Comparison of ENCODE assay signal across 10 cellular contexts in genomic region chr9:6243746-6244145, GRCh38. TPM values are rescaled to one million over a fixed set of nuclear protein-coding genes. Genes with fewer than 3 reads are reported as not detected.
DNase-seq lines count a peak whose midpoint lies in the region; ATAC-seq and TF ChIP-seq lines count a peak whose summit lies in the region.
"Had no signal": no experiment of that assay in that cellular context is flagged by ENCODE, and none has a peak within 500 bp of the region (broad histone marks: within the 10 kb centered on the region; RNA-seq: fewer than 3 reads in every experiment).

No MANE protein-coding gene starts in this region.

- H3K4me3 ChIP-seq in upper lobe of right lung (no peak overlapping the region), lower leg skin (ENCODE audit: low read depth, poor library complexity, severe bottlenecking) (no peak overlapping the region)

- H3K36me3 ChIP-seq in upper lobe of right lung: no peaks in the 10 kb centered on the region

- H3K4me1 ChIP-seq in upper lobe of right lung: no peaks in the 10 kb centered on the region

- no peak for TF ChIP-seq CTCF in upper lobe of right lung (IDR thresholded peaks at IDR 0.05)
- TF ChIP-seq CTCF in lower leg skin (IDR thresholded peaks at IDR 0.05): no peak

- peak; percentile 27 for DNase-seq in iris pigment epithelial cell (ENCODE audit: low read depth)
- DNase-seq in activated gamma-delta T cell (lab: John Stamatoyannopoulos, UW): no peak
- DNase-seq in T-helper 1 cell: no peak
- no peak for DNase-seq in upper lobe of right lung
- no peak for DNase-seq in lower leg skin (ENCODE audit: low spot score in 2 of 2)
- DNase-seq: activated CD8-positive, alpha-beta memory T cell treated with anti-CD3 and anti-CD28 coated beads, Interleukin-2, amount 50 U/mL, for 48 hours; NCI-H2171 had no signal

- ATAC-seq in GM18519 (IDR thresholded peaks at IDR 0.05; ENCODE audit: low FRiP score, unreplicated experiment): peak; percentile 94
- ATAC-seq in GM21526 (IDR thresholded peaks at IDR 0.05; ENCODE audit: low FRiP score, unreplicated experiment): peak; percentile 79
- ATAC-seq in HG03457 (IDR thresholded peaks at IDR 0.05; ENCODE audit: unreplicated experiment): peak; percentile 94
- no peak for ATAC-seq in upper lobe of right lung

- intact Hi-C loops in upper lobe of right lung (cut with DNase I): no loop called here
- intact Hi-C loops in lower leg skin (cut with DNase I; ENCODE audit: low total_unique reads): no loop called here

- no peaks in the 10 kb centered on the region for H3K9me3 ChIP-seq in upper lobe of right lung

- no peaks in the 10 kb centered on the region for H3K27me3 ChIP-seq in upper lobe of right lung

- H3K27ac ChIP-seq in upper lobe of right lung: no peak overlapping the region

- TF ChIP-seq POLR2A in lower leg skin (IDR thresholded peaks at IDR 0.05): no peak

RNA-seq across cellular contexts. Expression of gene IL33, which starts 28.1 kb away (rescaled TPM):
- 64.8 TPM for total RNA-seq in upper lobe of right lung
- total RNA-seq in lower leg skin: 10 to 100 TPM in 2 of 4 donors, 1 to 10 TPM in 2; 4.1 to 28.5 (median 8.2) TPM
